In genomic region chr11:10181811-10182210, GRCh38 we compare ENCODE assay signal across 9 cellular contexts.
DNase-seq lines count a peak whose midpoint lies in the region; ATAC-seq, FAIRE-seq and TF ChIP-seq lines count a peak whose summit lies in the region.
"Had no signal": no experiment of that assay in that cellular context is flagged by ENCODE, and none has a peak within 500 bp of the region (broad histone marks: within the 10 kb centered on the region; RNA-seq: fewer than 3 reads in every experiment).

No MANE protein-coding gene starts in this region.

- ATAC-seq in GM12878 (no peak), HG03139 (IDR thresholded peaks at IDR 0.05; ENCODE audit: unreplicated experiment) (no peak)

- CTCF ChIA-PET in GM10248 (lab: Yijun Ruan, JAX), result interaction anchor here (0.8 to 1.9 kb wide), 6 partner anchors 12 to 554 kb away, joined by 3 to 12 read pairs (median 4); no protein-coding TSS in a partner anchor
- CTCF ChIA-PET in GM12878 (lab: Yijun Ruan, JAX), result interaction anchor here (0.9 to 3.1 kb wide), 11 partner anchors 8 to 185 kb away, joined by 3 to 11 read pairs (median 6); no protein-coding TSS in a partner anchor
- CTCF ChIA-PET in HEK293T (lab: Yijun Ruan, JAX), result no interaction called here
- CTCF ChIA-PET in activated CD4-positive, alpha-beta T cell treated with anti-CD3 and anti-CD28 coated beads, Interleukin-2, amount 10 ng/mL, durations not matched to agents 7 days and 5 days (lab: Charles Lee), result interaction anchor here (1.0 kb wide), 1 partner anchor 128 kb away, joined by 4 read pairs; no protein-coding TSS in a partner anchor

- no peak overlapping the region for H3K9ac ChIP-seq in GM12878 (ENCODE audit: control insufficient read depth, insufficient read depth, low read length)

- 21% methylated on average over 3 of the region's 3 CpGs for WGBS in GM12878 (ENCODE audit: insufficient coverage, insufficient replicate concordance, low lambda C conversion rate, missing lambda C conversion rate)

- no peaks in the 10 kb centered on the region for H4K20me1 ChIP-seq in GM12878 (ENCODE audit: control insufficient read depth, insufficient read depth)

- DNase-seq in GM10248 (ENCODE audit: extremely low spot score) (peak; percentile 9), M059J (ENCODE audit: low read depth) (peak; percentile 67), GM12878 (ENCODE audit: low read depth, low spot score) (no peak), lung microvascular endothelial cell (ENCODE audit: low read depth in 2 of 2) (peak; percentile 52 to 66), HEK293T (ENCODE audit: extremely low spot score) (no peak)
- no peak for DNase-seq in activated T-cell treated with anti-CD3 and anti-CD28 coated beads, Interleukin-2, amount 50 U/mL, for 24 hours
- DNase-seq in activated CD4-positive, alpha-beta T cell treated with anti-CD3 and anti-CD28 coated beads, Interleukin-2, amount 10 ng/mL, durations not matched to agents 7 days and 5 days, result no peak
- DNase-seq: activated CD4-positive, alpha-beta memory T cell treated with anti-CD3 and anti-CD28 coated beads for 36 hours had no signal

- TF ChIP-seq EP300 in GM12878 (IDR thresholded peaks at IDR 0.05; ENCODE audit: borderline replicate concordance in 1 of 2, control insufficient read depth in 1 of 2, low read depth in 2 of 2, low read length in 2 of 2), result no peak

- SMC1A ChIA-PET in GM12878 (lab: Charles Lee; ENCODE audit: uncharacterized antibody, unreplicated experiment), result interaction anchor here (1.0 to 2.9 kb wide), 7 partner anchors 13 to 146 kb away, joined by 3 to 13 read pairs (median 3); partner anchors contain the start of gene ADM

- no peak overlapping the region for H3K4me2 ChIP-seq in GM12878 (ENCODE audit: control insufficient read depth, insufficient read depth)

- no peak for FAIRE-seq in GM12878 (lab: Jason Lieb, UNC)

- H2AFZ ChIP-seq in GM12878 (ENCODE audit: control insufficient read depth, low read depth, low read length), result no peak overlapping the region

- H3K27ac ChIP-seq in GM12878 (ENCODE audit: control insufficient read depth, insufficient read depth), result no peak overlapping the region

- H3K4me3 ChIP-seq in GM12878, result no peak overlapping the region

- TF ChIP-seq CTCF in GM10248 (IDR thresholded peaks at IDR 0.05; ENCODE audit: control extremely low read depth, extremely low read depth, low read depth, missing control alignments) (no peak), GM12878 (IDR thresholded peaks at IDR 0.05 in 2 of 3, conservative IDR thresholded peaks at IDR 0.05 in 1 of 3; ENCODE audit: control insufficient read depth in 2 of 3, extremely low read depth in 1 of 3, insufficient read depth in 1 of 3, low read depth in 3 of 3, low read length in 3 of 3) (no peak; a peak in 1 of 6 replicates)

- intact Hi-C loops in GM12878 (cut with micrococcal nuclease; ENCODE audit: unreplicated experiment), result no loop called here

- no peaks in the 10 kb centered on the region for H3K79me2 ChIP-seq in GM12878 (ENCODE audit: control insufficient read depth, insufficient read depth, low read length)

- no peaks in the 10 kb centered on the region for H3K9me3 ChIP-seq in GM12878 (replicated peaks; ENCODE audit: control insufficient read depth, insufficient read depth, low read length)

- POLR2A ChIA-PET in GM10248 (lab: Yijun Ruan, JAX), result no interaction called here
- POLR2A ChIA-PET in GM12878 (lab: Charles Lee), result no interaction called here
- POLR2A ChIA-PET in HEK293T (lab: Yijun Ruan, JAX), result no interaction called here
- POLR2A ChIA-PET in activated CD4-positive, alpha-beta T cell treated with anti-CD3 and anti-CD28 coated beads, Interleukin-2, amount 10 ng/mL, durations not matched to agents 7 days and 5 days (lab: Charles Lee), result no interaction called here

- no peak overlapping the region for H3K27ac Mint-ChIP-seq in activated T-cell treated with anti-CD3 and anti-CD28 coated beads, Interleukin-2, amount 50 U/mL, for 24 hours
- no peak overlapping the region for H3K27ac Mint-ChIP-seq in activated CD4-positive, alpha-beta T cell treated with anti-CD3 and anti-CD28 coated beads, Interleukin-2, amount 10 ng/mL, durations not matched to agents 7 days and 5 days
- H3K27ac Mint-ChIP-seq: activated CD4-positive, alpha-beta memory T cell treated with anti-CD3 and anti-CD28 coated beads for 36 hours had no signal

- no peak overlapping the region for H3K4me3 Mint-ChIP-seq in activated T-cell treated with anti-CD3 and anti-CD28 coated beads, Interleukin-2, amount 50 U/mL, for 24 hours
- H3K4me3 Mint-ChIP-seq in activated CD4-positive, alpha-beta T cell treated with anti-CD3 and anti-CD28 coated beads, Interleukin-2, amount 10 ng/mL, durations not matched to agents 7 days and 5 days, result no peak overlapping the region
- H3K4me3 Mint-ChIP-seq: activated CD4-positive, alpha-beta memory T cell treated with anti-CD3 and anti-CD28 coated beads for 36 hours had no signal

- RAD21 ChIA-PET in GM12878 (lab: Charles Lee; ENCODE audit: unreplicated experiment), result interaction anchor here (1.0 to 1.4 kb wide), 4 partner anchors 126 to 185 kb away, joined by 3 to 5 read pairs (median 4); no protein-coding TSS in a partner anchor

- peak; percentile 34 for TF ChIP-seq RAD21 in GM12878 (IDR thresholded peaks at IDR 0.05; ENCODE audit: insufficient read depth, low read depth, low read length)

- H3K27me3 Mint-ChIP-seq in activated T-cell treated with anti-CD3 and anti-CD28 coated beads, Interleukin-2, amount 50 U/mL, for 24 hours, result no peaks in the 10 kb centered on the region
- H3K27me3 Mint-ChIP-seq in activated CD4-positive, alpha-beta T cell treated with anti-CD3 and anti-CD28 coated beads, Interleukin-2, amount 10 ng/mL, durations not matched to agents 7 days and 5 days, result no peaks in the 10 kb centered on the region
- H3K27me3 Mint-ChIP-seq: activated CD4-positive, alpha-beta memory T cell treated with anti-CD3 and anti-CD28 coated beads for 36 hours had no signal

- no peaks in the 10 kb centered on the region for H3K4me1 ChIP-seq in GM12878 (ENCODE audit: control insufficient read depth, insufficient read depth, low read length)

- H3K36me3 Mint-ChIP-seq in activated T-cell treated with anti-CD3 and anti-CD28 coated beads, Interleukin-2, amount 50 U/mL, for 24 hours (ENCODE audit: low read depth), result no peaks in the 10 kb centered on the region
- H3K36me3 Mint-ChIP-seq in activated CD4-positive, alpha-beta T cell treated with anti-CD3 and anti-CD28 coated beads, Interleukin-2, amount 10 ng/mL, durations not matched to agents 7 days and 5 days (ENCODE audit: low read depth), result no peaks in the 10 kb centered on the region
- H3K36me3 Mint-ChIP-seq: activated CD4-positive, alpha-beta memory T cell treated with anti-CD3 and anti-CD28 coated beads for 36 hours had no signal

- H3K36me3 ChIP-seq in GM12878 (ENCODE audit: control insufficient read depth in 2 of 2, insufficient read depth in 2 of 2, low read length in 1 of 2), result no peaks in the 10 kb centered on the region

- in situ Hi-C loops in GM12878 (cut with MboI), result no loop called here

- no peak for TF ChIP-seq POLR2A in GM12878 (IDR thresholded peaks at IDR 0.05; ENCODE audit: low read depth, low read length)

- H3K9me3 Mint-ChIP-seq in activated T-cell treated with anti-CD3 and anti-CD28 coated beads, Interleukin-2, amount 50 U/mL, for 24 hours, result no peaks in the 10 kb centered on the region
- peaks cover 3% of the 10 kb centered on the region for H3K9me3 Mint-ChIP-seq in activated CD4-positive, alpha-beta T cell treated with anti-CD3 and anti-CD28 coated beads, Interleukin-2, amount 10 ng/mL, durations not matched to agents 7 days and 5 days

- no peaks in the 10 kb centered on the region for H3K27me3 ChIP-seq in GM12878 (replicated peaks in 1 of 2; ENCODE audit: control insufficient read depth in 2 of 2, insufficient read depth in 2 of 2, low read length in 1 of 2)

- no TSS peak for BruUV-seq in GM12878 (replicated peaks; lab: Mats Ljungman, UMichigan)

- no peaks in the 10 kb centered on the region for H3K4me1 Mint-ChIP-seq in activated T-cell treated with anti-CD3 and anti-CD28 coated beads, Interleukin-2, amount 50 U/mL, for 24 hours (ENCODE audit: low read depth)
- H3K4me1 Mint-ChIP-seq in activated CD4-positive, alpha-beta T cell treated with anti-CD3 and anti-CD28 coated beads, Interleukin-2, amount 10 ng/mL, durations not matched to agents 7 days and 5 days, result no peaks in the 10 kb centered on the region

TF ChIP-seq in GM12878, 131 proteins besides CTCF, POLR2A, EP300 and RAD21 (continues in another document):
- TF ChIP-seq ZNF384 (IDR thresholded peaks at IDR 0.05; ENCODE audit: borderline replicate concordance, low read depth, low read length) (no peak), MEF2B (IDR thresholded peaks at IDR 0.05; ENCODE audit: partially characterized antibody, poor library complexity, severe bottlenecking) (no peak), NR2C2 (IDR thresholded peaks at IDR 0.05; ENCODE audit: borderline replicate concordance, control insufficient read depth, insufficient read length, low read depth) (no peak), SMC3 (IDR thresholded peaks at IDR 0.05; ENCODE audit: borderline replicate concordance, low read length) (no peak; the same call in 1 of the 2 replicates), CHD4 (IDR thresholded peaks at IDR 0.05) (no peak), YBX1 (IDR thresholded peaks at IDR 0.05) (no peak)

TF ChIP-seq in HEK293T, 16 proteins besides CTCF, POLR2A, EP300 and RAD21:
- no peak for TF ChIP-seq ZNF384 (IDR thresholded peaks at IDR 0.05)
- no peak for TF ChIP-seq HDGF (IDR thresholded peaks at IDR 0.05; ENCODE audit: borderline replicate concordance)
- TF ChIP-seq ARNT (IDR thresholded peaks at IDR 0.05), result no peak
- no peak for TF ChIP-seq NFRKB (IDR thresholded peaks at IDR 0.05)

Comparison
In these comparisons a context has a peak if more than half of its experiments do, and no peak if none do; other contexts are left out.
1. DNase-seq: peak in GM10248 (single experiment), M059J (single experiment) and lung microvascular endothelial cell (2 of 2); none in GM12878 (single experiment), activated T-cell treated with anti-CD3 and anti-CD28 coated beads, Interleukin-2, amount 50 U/mL, for 24 hours (single experiment), HEK293T (single experiment) and activated CD4-positive, alpha-beta T cell treated with anti-CD3 and anti-CD28 coated beads, Interleukin-2, amount 10 ng/mL, durations not matched to agents 7 days and 5 days (single experiment).